Comparison of ENCODE assay signal across 18 cellular contexts in the genomic region with DNA sequence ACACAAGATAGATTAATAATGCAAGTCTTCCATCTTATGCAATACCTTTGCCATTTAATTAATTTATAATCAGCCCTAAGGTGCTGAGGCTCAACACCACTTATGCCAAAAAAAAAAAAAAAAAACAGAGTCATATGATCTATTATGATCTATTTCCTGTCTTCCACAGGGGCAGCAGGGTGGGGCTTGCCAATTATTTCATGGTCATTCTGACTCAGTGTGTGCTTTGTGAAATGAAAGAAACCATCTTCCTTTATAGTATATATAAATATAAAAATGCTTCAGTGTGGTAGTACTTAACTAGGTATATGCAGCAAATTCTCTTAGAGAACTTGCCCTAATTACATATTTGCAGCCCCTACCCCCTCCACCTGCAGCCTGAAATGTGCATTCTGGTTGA. TPM values are rescaled to one million over a fixed set of nuclear protein-coding genes. Genes with fewer than 3 reads are reported as not detected.
DNase-seq lines count a peak whose midpoint lies in the region; ATAC-seq and TF ChIP-seq lines count a peak whose summit lies in the region.
"Had no signal": no experiment of that assay in that cellular context is flagged by ENCODE, and none has a peak within 500 bp of the region (broad histone marks: within the 10 kb centered on the region; RNA-seq: fewer than 3 reads in every experiment).

No MANE protein-coding gene starts in this region.

- peaks cover 12% of the 10 kb centered on the region for H3K4me1 Mint-ChIP-seq in MCF 10A (ENCODE audit: insufficient read depth, unreplicated experiment)

- BruUV-seq in MCF 10A (replicated peaks; lab: Mats Ljungman, UMichigan) = no TSS peak

- CTCF ChIA-PET in MCF 10A (lab: Yijun Ruan, JAX) = no interaction called here

- in situ Hi-C loops in gastrocnemius medialis (cut with MboI; ENCODE audit: low sequenced_read_pairs in 4 of 4) = no loop called here

- no peaks in the 10 kb centered on the region for H3K9me3 Mint-ChIP-seq in MCF 10A (ENCODE audit: unreplicated experiment)
- H3K9me3 Mint-ChIP-seq: CD4-positive, alpha-beta T cell had no signal

- no peaks in the 10 kb centered on the region for H3K27me3 Mint-ChIP-seq in MCF 10A (ENCODE audit: insufficient read depth, unreplicated experiment)

- no peak overlapping the region for H3K27ac Mint-ChIP-seq in MCF 10A (ENCODE audit: low read depth, unreplicated experiment)
- H3K27ac Mint-ChIP-seq: CD4-positive, alpha-beta T cell had no signal

- H3K9me3 ChIP-seq in breast epithelium (no peaks in the 10 kb centered on the region), gastrocnemius medialis (no peaks in the 10 kb centered on the region)
- H3K9me3 ChIP-seq: SJSA1 had no signal

- ATAC-seq in HG02885 (IDR thresholded peaks at IDR 0.05; ENCODE audit: poor library complexity, unreplicated experiment) (no peak), HG03439 (IDR thresholded peaks at IDR 0.05; ENCODE audit: unreplicated experiment) (no peak), gastrocnemius medialis (no peak)
- ATAC-seq: HCT116 had no signal

- DNase-seq in MCF 10A (ENCODE audit: unreplicated experiment) (peak; percentile 28), breast epithelium (ENCODE audit: low spot score in 2 of 2) (no peak), NCI-H69 (lab: John Stamatoyannopoulos, UW) (peak; percentile 33), epithelial cell of esophagus (ENCODE audit: low read depth) (peak; percentile 69), gastrocnemius medialis (no peak)
- DNase-seq in stimulated activated CD4-positive, alpha-beta T cell treated with anti-CD3 and anti-CD28 coated beads, Interleukin-15, amount 100 ng/mL, for 24 hours = no peak
- DNase-seq: CD4-positive, alpha-beta T cell; KG1; NCI-H1048; NCI-H1436; NCI-H1930; NCI-H226; NCI-H524 had no signal

- H3K27ac ChIP-seq in breast epithelium = no peak overlapping the region
- H3K27ac ChIP-seq in gastrocnemius medialis = no peak overlapping the region
- H3K27ac ChIP-seq: 22Rv1, SJSA1 had no signal

- intact Hi-C loops in MCF 10A (cut with micrococcal nuclease) (no loop called here), breast epithelium (cut with DNase I; ENCODE audit: low total_unique reads) (no loop called here), gastrocnemius medialis (cut with DNase I; ENCODE audit: low total_unique reads) (no loop called here)

- TF ChIP-seq POLR2A in breast epithelium (IDR thresholded peaks at IDR 0.05) (no peak), gastrocnemius medialis (IDR thresholded peaks at IDR 0.05) (no peak)

- H3K4me3 ChIP-seq in breast epithelium (no peak overlapping the region), epithelial cell of esophagus (ENCODE audit: low read length) (no peak overlapping the region), gastrocnemius medialis (no peak overlapping the region)
- H3K4me3 ChIP-seq: SJSA1 had no signal

- no peaks in the 10 kb centered on the region for H3K27me3 ChIP-seq in breast epithelium
- H3K27me3 ChIP-seq in gastrocnemius medialis = no peaks in the 10 kb centered on the region
- H3K27me3 ChIP-seq: SJSA1 had no signal

- no peaks in the 10 kb centered on the region for H3K36me3 Mint-ChIP-seq in MCF 10A (ENCODE audit: insufficient read depth, unreplicated experiment)

- no peaks in the 10 kb centered on the region for H3K4me1 ChIP-seq in breast epithelium
- no peaks in the 10 kb centered on the region for H3K4me1 ChIP-seq in gastrocnemius medialis

- no peaks in the 10 kb centered on the region for H3K36me3 ChIP-seq in breast epithelium
- H3K36me3 ChIP-seq in gastrocnemius medialis = no peaks in the 10 kb centered on the region
- H3K36me3 ChIP-seq: SJSA1 had no signal

- no peak overlapping the region for H3K4me3 Mint-ChIP-seq in MCF 10A (ENCODE audit: unreplicated experiment)
- H3K4me3 Mint-ChIP-seq: CD4-positive, alpha-beta T cell had no signal

- TF ChIP-seq CTCF in MCF 10A (IDR thresholded peaks at IDR 0.05; ENCODE audit: unreplicated experiment) (no peak), breast epithelium (IDR thresholded peaks at IDR 0.05) (no peak), epithelial cell of esophagus (IDR thresholded peaks at IDR 0.05; ENCODE audit: insufficient read depth, low read depth, low read length, missing control alignments) (no peak), gastrocnemius medialis (IDR thresholded peaks at IDR 0.05 in 4 of 5, conservative IDR thresholded peaks at IDR 0.05 in 1 of 5) (no peak)

- POLR2A ChIA-PET in MCF 10A (lab: Yijun Ruan, JAX) = no interaction called here

RNA-seq across cellular contexts. Expression of a gene that starts 7.2 kb away (rescaled TPM):
- not detected in 2 replicates for total RNA-seq in MCF 10A (2022)
- 10 to 100 TPM in 1 of 3 donors, 1 to 10 TPM in 1, under 1 TPM in 1; 0.80 to 20.1 (median 8.2) TPM for total RNA-seq in breast epithelium
- total RNA-seq in gastrocnemius medialis = 1 to 10 TPM; 1.2 to 3.0 (median 1.9) TPM
- total RNA-seq: CD4-positive, alpha-beta T cell had no signal

Comparison
In these comparisons a context has a peak if more than half of its experiments do, and no peak if none do; other contexts are left out.
1. DNase-seq: peak in MCF 10A (single experiment), NCI-H69 (single experiment) and epithelial cell of esophagus (single experiment); none in breast epithelium (0 of 2), gastrocnemius medialis (0 of 2) and stimulated activated CD4-positive, alpha-beta T cell treated with anti-CD3 and anti-CD28 coated beads, Interleukin-15, amount 100 ng/mL, for 24 hours (single experiment).